ENCODE assay signal across 9 cellular contexts in the genomic region with DNA sequence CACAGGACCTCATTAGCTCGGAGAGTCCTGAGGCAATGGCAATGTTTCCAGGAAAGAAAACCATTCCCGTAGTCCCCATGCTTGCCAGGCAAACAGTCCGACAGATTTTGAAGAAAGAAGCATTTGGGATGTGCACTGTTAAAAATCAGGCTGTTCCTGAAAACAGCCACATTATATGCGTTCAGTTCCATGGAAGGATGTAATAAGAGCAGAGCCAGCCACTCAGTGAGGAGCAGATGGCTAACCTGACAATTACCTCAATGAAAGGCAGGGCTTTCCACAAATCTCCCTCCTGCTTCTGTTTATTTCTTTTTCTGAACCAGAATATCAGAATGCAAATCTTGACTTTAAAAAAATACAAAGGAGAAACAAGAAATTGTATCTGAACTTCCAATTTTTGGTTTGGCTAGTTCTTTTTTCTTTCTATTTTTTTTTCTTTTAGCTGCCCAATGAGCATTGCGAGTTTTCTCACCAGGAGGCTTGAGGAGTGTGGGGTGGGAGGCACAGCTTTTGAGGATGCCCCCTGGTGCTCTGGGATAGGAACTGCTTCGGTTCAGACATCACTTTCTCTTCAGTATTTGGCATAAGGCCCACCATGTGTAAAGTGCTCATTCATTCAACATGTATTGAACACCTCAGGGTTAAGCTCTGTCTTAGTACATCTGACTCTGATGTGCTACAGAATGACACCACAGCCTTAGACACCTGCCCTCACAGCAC.
A peak's percentile ranks its signal among the peaks of the same experiment; 100 is the strongest.
DNase-seq lines count a peak whose midpoint lies in the region; ATAC-seq and TF ChIP-seq lines count a peak whose summit lies in the region.
"Had no signal": no experiment of that assay in that cellular context is flagged by ENCODE, and none has a peak within 500 bp of the region (broad histone marks: within the 10 kb centered on the region; RNA-seq: fewer than 3 reads in every experiment).

No MANE protein-coding gene starts in this region.

- no peaks in the 10 kb centered on the region for H3K27me3 Mint-ChIP-seq in CD4-positive, CD25-positive, alpha-beta regulatory T cell
- H3K27me3 Mint-ChIP-seq in endodermal cell (ENCODE audit: insufficient read depth) = no peaks in the 10 kb centered on the region
- H3K27me3 Mint-ChIP-seq in naive thymus-derived CD8-positive, alpha-beta T cell = peaks cover 0 to 4% (median 0%) of the 10 kb centered on the region in 5 donors
- H3K27me3 Mint-ChIP-seq: stimulated activated naive CD8-positive, alpha-beta T cell treated with anti-CD3 and anti-CD28 coated beads, Interleukin-15, Interleukin-2, amounts not matched to agents 100 ng/mL and 50 ng/mL, for 24 hours had no signal

- H3K4me1 Mint-ChIP-seq in CD4-positive, CD25-positive, alpha-beta regulatory T cell = peaks cover 6 to 22% (median 16%) of the 10 kb centered on the region in 4 donors
- no peaks in the 10 kb centered on the region for H3K4me1 Mint-ChIP-seq in endodermal cell
- H3K4me1 Mint-ChIP-seq in naive thymus-derived CD8-positive, alpha-beta T cell = peaks cover 3 to 7% (median 4%) of the 10 kb centered on the region in 4 donors

- no peaks in the 10 kb centered on the region for H3K27me3 ChIP-seq in CD4-positive, CD25-positive, alpha-beta regulatory T cell (ENCODE audit: control insufficient read depth, insufficient read depth, low read length)
- H3K27me3 ChIP-seq in endodermal cell (ENCODE audit: control insufficient read depth, insufficient read depth, low read length, poor library complexity, severe bottlenecking) = no peaks in the 10 kb centered on the region

- no peaks in the 10 kb centered on the region for H3K4me1 ChIP-seq in CD4-positive, CD25-positive, alpha-beta regulatory T cell (ENCODE audit: control insufficient read depth, insufficient read depth, low read length, poor library complexity, severe bottlenecking)
- no peaks in the 10 kb centered on the region for H3K4me1 ChIP-seq in endodermal cell (ENCODE audit: control insufficient read depth, insufficient read depth, low read length)

- peak; percentile 84 for TF ChIP-seq CTCF in endodermal cell (conservative IDR thresholded peaks at IDR 0.05)

- no peaks in the 10 kb centered on the region for H3K36me3 ChIP-seq in CD4-positive, CD25-positive, alpha-beta regulatory T cell (ENCODE audit: control insufficient read depth, insufficient read depth, low read length)
- H3K36me3 ChIP-seq in endodermal cell (ENCODE audit: control insufficient read depth, insufficient read depth, low read length) = no peaks in the 10 kb centered on the region

- H3K36me3 Mint-ChIP-seq in CD4-positive, CD25-positive, alpha-beta regulatory T cell = peaks cover 3% of the 10 kb centered on the region
- no peaks in the 10 kb centered on the region for H3K36me3 Mint-ChIP-seq in endodermal cell (ENCODE audit: low read depth)
- no peaks in the 10 kb centered on the region for H3K36me3 Mint-ChIP-seq in naive thymus-derived CD8-positive, alpha-beta T cell

- H3K9me3 ChIP-seq in CD4-positive, CD25-positive, alpha-beta regulatory T cell (ENCODE audit: control insufficient read depth in 2 of 2, low read length in 2 of 2) = no peaks in the 10 kb centered on the region
- H3K9me3 ChIP-seq in endodermal cell (ENCODE audit: control insufficient read depth, low read length) = no peaks in the 10 kb centered on the region

- WGBS in endodermal cell (ENCODE audit: insufficient coverage in 1 of 2, insufficient read length in 1 of 2), 2 experiments = 68 to 82% methylated on average over 5 to 6 of the region's 6 CpGs

- H3K9ac ChIP-seq in endodermal cell (ENCODE audit: extremely low read depth, low read length, poor library complexity, severe bottlenecking) = no peak overlapping the region

- no peak overlapping the region for H3K4me3 Mint-ChIP-seq in CD4-positive, CD25-positive, alpha-beta regulatory T cell
- no peak overlapping the region for H3K4me3 Mint-ChIP-seq in endodermal cell
- no peak overlapping the region for H3K4me3 Mint-ChIP-seq in naive thymus-derived CD8-positive, alpha-beta T cell
- H3K4me3 Mint-ChIP-seq: stimulated activated naive CD8-positive, alpha-beta T cell treated with anti-CD3 and anti-CD28 coated beads, Interleukin-15, Interleukin-2, amounts not matched to agents 100 ng/mL and 50 ng/mL, for 24 hours had no signal

- H3K4me3 ChIP-seq in CD4-positive, CD25-positive, alpha-beta regulatory T cell (ENCODE audit: low read depth, low read length) = no peak overlapping the region
- no peak overlapping the region for H3K4me3 ChIP-seq in endodermal cell (ENCODE audit: low read length)

- H3K9me3 Mint-ChIP-seq in CD4-positive, CD25-positive, alpha-beta regulatory T cell = no peaks in the 10 kb centered on the region
- H3K9me3 Mint-ChIP-seq in endodermal cell = no peaks in the 10 kb centered on the region
- H3K9me3 Mint-ChIP-seq in naive thymus-derived CD8-positive, alpha-beta T cell = no peaks in the 10 kb centered on the region
- H3K9me3 Mint-ChIP-seq: stimulated activated naive CD8-positive, alpha-beta T cell treated with anti-CD3 and anti-CD28 coated beads, Interleukin-15, Interleukin-2, amounts not matched to agents 100 ng/mL and 50 ng/mL, for 24 hours had no signal

- peak; percentile 91 to 92 for ATAC-seq in CD4-positive, CD25-positive, alpha-beta regulatory T cell (ENCODE audit: low read depth in 2 of 2)
- ATAC-seq in HG03139 (IDR thresholded peaks at IDR 0.05; ENCODE audit: unreplicated experiment) = peak; percentile 84
- ATAC-seq in naive thymus-derived CD8-positive, alpha-beta T cell = peak; percentile 100

- no peak overlapping the region for H3K27ac ChIP-seq in CD4-positive, CD25-positive, alpha-beta regulatory T cell (ENCODE audit: insufficient read depth, low read length, poor library complexity, severe bottlenecking)
- H3K27ac ChIP-seq in endodermal cell (ENCODE audit: low read depth, low read length) = no peak overlapping the region

- POLR2A ChIA-PET in naive thymus-derived CD8-positive, alpha-beta T cell (lab: Charles Lee) = interaction anchor here (0.7 to 1.5 kb wide), 2 partner anchors 31 to 32 kb away, joined by 3 to 5 read pairs; no protein-coding TSS in a partner anchor

- peak; percentile 33 to 76 (median 67) for DNase-seq in CD4-positive, CD25-positive, alpha-beta regulatory T cell
- DNase-seq in GM19238 (ENCODE audit: insufficient read length, low spot score) = peak; percentile 37
- DNase-seq in NCI-H345 (lab: John Stamatoyannopoulos, UW) = peak; percentile 46
- DNase-seq in activated CD4-positive, alpha-beta T cell treated with anti-CD3 and anti-CD28 coated beads for 48 hours = peak; percentile 67
- DNase-seq in endodermal cell = peak; percentile 76
- peak; percentile 19 to 80 (median 56) for DNase-seq in naive thymus-derived CD8-positive, alpha-beta T cell
- no peak for DNase-seq in T1000 (lab: John Stamatoyannopoulos, UW)

- H3K27ac Mint-ChIP-seq in CD4-positive, CD25-positive, alpha-beta regulatory T cell = no peak overlapping the region
- no peak overlapping the region for H3K27ac Mint-ChIP-seq in endodermal cell
- H3K27ac Mint-ChIP-seq in naive thymus-derived CD8-positive, alpha-beta T cell = peak overlapping the region in 1 of 10 donors; percentile 55
- H3K27ac Mint-ChIP-seq: stimulated activated naive CD8-positive, alpha-beta T cell treated with anti-CD3 and anti-CD28 coated beads, Interleukin-15, Interleukin-2, amounts not matched to agents 100 ng/mL and 50 ng/mL, for 24 hours had no signal
